Comparison of ENCODE assay signal across 10 cellular contexts in the genomic region with DNA sequence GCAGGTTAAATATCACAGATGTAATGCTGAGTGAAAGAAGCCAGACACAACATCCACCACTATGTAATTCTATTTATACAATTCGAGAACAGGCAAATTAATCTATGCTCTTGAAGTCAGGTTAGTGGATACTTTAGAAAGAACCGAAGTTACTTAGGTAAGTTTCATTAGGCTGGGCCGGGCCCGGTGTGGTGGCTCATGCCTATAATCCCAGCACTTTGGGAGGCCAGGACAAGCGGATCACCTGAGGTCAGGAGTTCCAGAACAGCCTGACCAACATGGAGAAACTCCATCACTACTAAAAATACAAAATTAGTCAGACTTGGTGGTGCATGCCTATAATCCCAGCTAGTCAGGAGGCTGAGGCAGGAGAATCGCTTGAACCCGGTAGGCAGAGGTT.
"Had no signal": no experiment of that assay in that cellular context is flagged by ENCODE, and none has a peak within 500 bp of the region (broad histone marks: within the 10 kb centered on the region; RNA-seq: fewer than 3 reads in every experiment).

No MANE protein-coding gene starts in this region.

- DNase-seq: GM23248, GOT3, H7, H9, HCEC 1CT, HFFc6 had no signal

- FAIRE-seq: H1, H54 had no signal

- ATAC-seq: GM23338, HCT116 had no signal
